ENCODE assay signal across 1 cellular context in genomic region chr7:155531686-155532085, GRCh38.
TF ChIP-seq lines count a peak whose summit lies in the region.

No MANE protein-coding gene starts in this region.

TF ChIP-seq in GM23338, 12 proteins besides CTCF, POLR2A, EP300 and RAD21 (continued from another document):
- TF ChIP-seq POLR2AphosphoS5 (IDR thresholded peaks at IDR 0.05; ENCODE audit: low read depth) (no peak), EZH2 (IDR thresholded peaks at IDR 0.05; ENCODE audit: low read depth, unreplicated experiment) (no peak), JUNB (IDR thresholded peaks at IDR 0.05; ENCODE audit: unreplicated experiment) (no peak)
